In the genomic region with DNA sequence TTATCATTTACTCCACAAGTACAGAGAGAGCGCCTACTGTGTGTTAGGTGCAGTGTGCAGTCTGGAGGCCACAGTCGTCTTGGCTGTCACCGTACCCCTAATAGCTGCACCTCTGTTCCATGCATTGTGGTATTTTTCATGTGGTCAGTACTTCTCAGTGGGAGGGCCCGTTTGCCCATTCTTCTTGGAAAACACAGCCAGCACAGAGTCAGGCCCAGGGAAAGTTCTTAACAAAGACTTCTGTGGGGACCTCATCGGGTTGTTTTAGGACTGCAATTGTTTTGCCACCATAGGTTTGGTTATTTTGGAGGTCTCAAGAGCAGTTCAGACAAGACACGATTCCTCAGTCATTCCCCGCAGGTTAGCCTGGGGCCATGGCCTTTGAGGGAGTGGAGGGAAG, we compare ENCODE assay signal across 19 cellular contexts.
DNase-seq lines count a peak whose midpoint lies in the region; ATAC-seq and TF ChIP-seq lines count a peak whose summit lies in the region.
"Had no signal": no experiment of that assay in that cellular context is flagged by ENCODE, and none has a peak within 500 bp of the region (broad histone marks: within the 10 kb centered on the region; RNA-seq: fewer than 3 reads in every experiment).

No MANE protein-coding gene starts in this region.

- H3K4me3 Mint-ChIP-seq in GM23338 (no peak overlapping the region), osteocyte (ENCODE audit: unreplicated experiment) (no peak overlapping the region)
- H3K4me3 Mint-ChIP-seq in activated CD4-positive, alpha-beta T cell treated with anti-CD3 and anti-CD28 coated beads for 36 hours, result no peak overlapping the region
- H3K4me3 Mint-ChIP-seq: CD8-positive, alpha-beta T cell; H9 had no signal

- H3F3A ChIP-seq in GM23338 (replicated peaks; ENCODE audit: low read depth), result no peaks in the 10 kb centered on the region

- H3K36me3 Mint-ChIP-seq in GM23338 (ENCODE audit: low read depth) (no peaks in the 10 kb centered on the region), osteocyte (ENCODE audit: unreplicated experiment) (no peaks in the 10 kb centered on the region)
- H3K36me3 Mint-ChIP-seq in activated CD4-positive, alpha-beta T cell treated with anti-CD3 and anti-CD28 coated beads for 36 hours (ENCODE audit: low read depth), result no peaks in the 10 kb centered on the region
- H3K36me3 Mint-ChIP-seq: CD8-positive, alpha-beta T cell had no signal

- TF ChIP-seq CTCF in GM23338 (conservative IDR thresholded peaks at IDR 0.05; ENCODE audit: low read depth in 2 of 2) (no peak), astrocyte of the cerebellum (IDR thresholded peaks at IDR 0.05; ENCODE audit: low read depth, low read length, missing control alignments) (no peak), osteocyte (IDR thresholded peaks at IDR 0.05) (no peak), esophagus muscularis mucosa (IDR thresholded peaks at IDR 0.05) (no peak)

- no peak for DNase-seq in GM23338 (ENCODE audit: low spot score)
- DNase-seq in astrocyte of the cerebellum (ENCODE audit: low read depth), result peak; percentile 31
- DNase-seq in osteocyte (ENCODE audit: extremely low spot score, unreplicated experiment), result peak; percentile 74
- no peak for DNase-seq in activated CD4-positive, alpha-beta T cell treated with anti-CD3 and anti-CD28 coated beads, Interleukin-2, amount 50 U/mL, for 4 hours
- DNase-seq in esophagus muscularis mucosa (ENCODE audit: extremely low spot score), result no peak
- no peak for DNase-seq in activated CD4-positive, alpha-beta T cell treated with anti-CD3 and anti-CD28 coated beads for 36 hours
- DNase-seq: 8988T, C1 segment of cervical spinal cord, Caco-2, DMS 273 treated with DMSO at 0.1 percent for 48 hours, DMS79, EL, GDM1, GM23248, H9 had no signal

- H3K4me3 ChIP-seq in GM23338, result no peak overlapping the region
- H3K4me3 ChIP-seq in astrocyte of the cerebellum (ENCODE audit: low read depth, low read length), result no peak overlapping the region
- no peak overlapping the region for H3K4me3 ChIP-seq in esophagus muscularis mucosa
- H3K4me3 ChIP-seq: A549, GM12878, GM23248 had no signal

- H3K27ac ChIP-seq in GM23338 (ENCODE audit: low read depth) (no peak overlapping the region), esophagus muscularis mucosa (replicated peaks in 1 of 4) (no peak overlapping the region)
- H3K27ac ChIP-seq: A549, GM23248 had no signal

- H3K4me2 ChIP-seq in GM23338, result no peak overlapping the region
- H3K4me2 ChIP-seq: A549 had no signal

- H3K27me3 Mint-ChIP-seq in GM23338 (ENCODE audit: insufficient read depth, low read depth, poor library complexity) (peaks cover 3% of the 10 kb centered on the region), osteocyte (ENCODE audit: unreplicated experiment) (no peaks in the 10 kb centered on the region)
- H3K27me3 Mint-ChIP-seq in activated CD4-positive, alpha-beta T cell treated with anti-CD3 and anti-CD28 coated beads for 36 hours, result no peaks in the 10 kb centered on the region

- no peaks in the 10 kb centered on the region for H3K4me1 ChIP-seq in GM23338 (ENCODE audit: insufficient read depth)
- no peaks in the 10 kb centered on the region for H3K4me1 ChIP-seq in esophagus muscularis mucosa
- H3K4me1 ChIP-seq: A549, Caco-2 had no signal

- H3K9me2 ChIP-seq in GM23338 (ENCODE audit: insufficient read depth), result 0 out of 2 replicates have a peak, but pooled peaks cover 3% of the 10 kb centered on the region

- WGBS in esophagus muscularis mucosa, result 94% methylated on average over 7 of the region's 7 CpGs

- peak overlapping the region; percentile 52; the same call in 1 of the 2 replicates for H2AFZ ChIP-seq in GM23338
- H2AFZ ChIP-seq: GM23248 had no signal

- H3K36me3 ChIP-seq in GM23338 (ENCODE audit: insufficient read depth) (no peaks in the 10 kb centered on the region), esophagus muscularis mucosa (no peaks in the 10 kb centered on the region)

- intact Hi-C loops in esophagus muscularis mucosa (cut with DNase I), result no loop called here
- intact Hi-C loops in activated CD4-positive, alpha-beta T cell treated with anti-CD3 and anti-CD28 coated beads for 36 hours (cut with DNase I, micrococcal nuclease), result no loop called here

- CTCF ChIA-PET in activated CD4-positive, alpha-beta T cell treated with anti-CD3 and anti-CD28 coated beads for 36 hours (lab: Charles Lee), result interaction anchor here (0.5 to 1.2 kb wide), 3 partner anchors 158 to 847 kb away, joined by 3 read pairs; no protein-coding TSS in a partner anchor

- 0 out of 3 replicates have a peak, but pooled peaks cover 5% of the 10 kb centered on the region for H3K4me1 Mint-ChIP-seq in GM23338
- H3K4me1 Mint-ChIP-seq in osteocyte (ENCODE audit: unreplicated experiment), result no peaks in the 10 kb centered on the region
- peaks cover 4% of the 10 kb centered on the region for H3K4me1 Mint-ChIP-seq in activated CD4-positive, alpha-beta T cell treated with anti-CD3 and anti-CD28 coated beads for 36 hours

- H4K20me1 ChIP-seq in GM23338 (replicated peaks; ENCODE audit: insufficient read depth), result no peaks in the 10 kb centered on the region

- in situ Hi-C loops in astrocyte of the cerebellum (cut with HindIII; ENCODE audit: low sequenced_read_pairs), result no loop called here

- no peaks in the 10 kb centered on the region for H3K9me3 Mint-ChIP-seq in GM23338
- no peaks in the 10 kb centered on the region for H3K9me3 Mint-ChIP-seq in osteocyte (ENCODE audit: unreplicated experiment)
- H3K9me3 Mint-ChIP-seq in activated CD4-positive, alpha-beta T cell treated with anti-CD3 and anti-CD28 coated beads for 36 hours (ENCODE audit: low read depth), result no peaks in the 10 kb centered on the region
- H3K9me3 Mint-ChIP-seq: CD8-positive, alpha-beta T cell; H9 had no signal

- ATAC-seq in GM23338, result no peak
- ATAC-seq in activated CD4-positive, alpha-beta T cell treated with anti-CD3 and anti-CD28 coated beads for 36 hours, result no peak
- ATAC-seq: A549, HCT116 had no signal

- H3K27me3 ChIP-seq in GM23338 (ENCODE audit: insufficient read depth) (no peaks in the 10 kb centered on the region), esophagus muscularis mucosa (peaks cover 0 to 13% (median 0%) of the 10 kb centered on the region in 4 donors)

- POLR2A ChIA-PET in activated CD4-positive, alpha-beta T cell treated with anti-CD3 and anti-CD28 coated beads for 36 hours (lab: Charles Lee), result no interaction called here

- TF ChIP-seq EP300 in esophagus muscularis mucosa (IDR thresholded peaks at IDR 0.05), result no peak

- no peaks in the 10 kb centered on the region for H3K9me3 ChIP-seq in esophagus muscularis mucosa
- H3K9me3 ChIP-seq: A549, Caco-2 had no signal

- no peak overlapping the region for H3K27ac Mint-ChIP-seq in GM23338
- H3K27ac Mint-ChIP-seq in osteocyte (ENCODE audit: unreplicated experiment), result no peak overlapping the region
- no peak overlapping the region for H3K27ac Mint-ChIP-seq in activated CD4-positive, alpha-beta T cell treated with anti-CD3 and anti-CD28 coated beads for 36 hours
- H3K27ac Mint-ChIP-seq: CD8-positive, alpha-beta T cell; H9 had no signal

- no peak for TF ChIP-seq POLR2A in esophagus muscularis mucosa (IDR thresholded peaks at IDR 0.05; ENCODE audit: low read depth)

- no peaks in the 10 kb centered on the region for H3K79me2 ChIP-seq in GM23338 (replicated peaks; ENCODE audit: insufficient read depth)

TF ChIP-seq in GM23338, 12 proteins besides CTCF, POLR2A, EP300 and RAD21:
- TF ChIP-seq NANOG (IDR thresholded peaks at IDR 0.05; ENCODE audit: borderline replicate concordance), result no peak

Comparison
In these comparisons a context has a peak if more than half of its experiments do, and no peak if none do; other contexts are left out.
1. DNase-seq: peak in astrocyte of the cerebellum (single experiment) and osteocyte (single experiment); none in GM23338 (single experiment), activated CD4-positive, alpha-beta T cell treated with anti-CD3 and anti-CD28 coated beads, Interleukin-2, amount 50 U/mL, for 4 hours (0 of 2), esophagus muscularis mucosa (single experiment) and activated CD4-positive, alpha-beta T cell treated with anti-CD3 and anti-CD28 coated beads for 36 hours (single experiment).